Comparison of ENCODE assay signal across 1 cellular context in the genomic region with DNA sequence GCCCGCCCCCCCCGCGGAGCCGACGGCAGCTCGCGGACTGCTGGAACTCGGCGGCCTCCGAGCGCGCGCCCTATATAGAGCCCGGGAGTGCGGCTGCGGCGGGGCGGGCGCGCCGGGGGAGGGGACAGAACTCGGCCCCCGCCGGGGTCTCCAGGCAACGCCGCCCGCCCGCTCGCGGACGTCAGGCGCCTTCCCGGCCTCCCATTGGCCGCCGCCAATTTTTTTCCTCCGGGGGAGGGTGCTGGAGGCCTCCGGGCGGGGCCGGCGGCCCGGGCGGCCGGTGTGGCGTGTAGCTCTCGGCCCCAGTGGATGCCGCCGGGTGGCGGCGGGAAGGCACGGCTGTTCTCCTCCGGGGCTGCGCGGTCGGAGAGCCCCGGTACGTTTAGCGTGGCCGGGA.
TF ChIP-seq lines count a peak whose summit lies in the region.

A gene with protein sequence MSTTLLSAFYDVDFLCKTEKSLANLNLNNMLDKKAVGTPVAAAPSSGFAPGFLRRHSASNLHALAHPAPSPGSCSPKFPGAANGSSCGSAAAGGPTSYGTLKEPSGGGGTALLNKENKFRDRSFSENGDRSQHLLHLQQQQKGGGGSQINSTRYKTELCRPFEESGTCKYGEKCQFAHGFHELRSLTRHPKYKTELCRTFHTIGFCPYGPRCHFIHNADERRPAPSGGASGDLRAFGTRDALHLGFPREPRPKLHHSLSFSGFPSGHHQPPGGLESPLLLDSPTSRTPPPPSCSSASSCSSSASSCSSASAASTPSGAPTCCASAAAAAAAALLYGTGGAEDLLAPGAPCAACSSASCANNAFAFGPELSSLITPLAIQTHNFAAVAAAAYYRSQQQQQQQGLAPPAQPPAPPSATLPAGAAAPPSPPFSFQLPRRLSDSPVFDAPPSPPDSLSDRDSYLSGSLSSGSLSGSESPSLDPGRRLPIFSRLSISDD (minus strand): TSS at position 49 of the 397 bp plus-strand sequence. CDS start 291 bp downstream, outside the sequence.

TF ChIP-seq in WTC11, 78 proteins besides CTCF, POLR2A, EP300 and RAD21 (continued from another document):
- TF ChIP-seq, protein P1, sequence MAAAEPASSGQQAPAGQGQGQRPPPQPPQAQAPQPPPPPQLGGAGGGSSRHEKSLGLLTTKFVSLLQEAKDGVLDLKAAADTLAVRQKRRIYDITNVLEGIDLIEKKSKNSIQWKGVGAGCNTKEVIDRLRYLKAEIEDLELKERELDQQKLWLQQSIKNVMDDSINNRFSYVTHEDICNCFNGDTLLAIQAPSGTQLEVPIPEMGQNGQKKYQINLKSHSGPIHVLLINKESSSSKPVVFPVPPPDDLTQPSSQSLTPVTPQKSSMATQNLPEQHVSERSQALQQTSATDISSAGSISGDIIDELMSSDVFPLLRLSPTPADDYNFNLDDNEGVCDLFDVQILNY (CRISPR knock-in tag; IDR thresholded peaks at IDR 0.05) = 0 out of 2 replicates have a peak, but pooled peaks have one; percentile 29
- TF ChIP-seq, protein P2, sequence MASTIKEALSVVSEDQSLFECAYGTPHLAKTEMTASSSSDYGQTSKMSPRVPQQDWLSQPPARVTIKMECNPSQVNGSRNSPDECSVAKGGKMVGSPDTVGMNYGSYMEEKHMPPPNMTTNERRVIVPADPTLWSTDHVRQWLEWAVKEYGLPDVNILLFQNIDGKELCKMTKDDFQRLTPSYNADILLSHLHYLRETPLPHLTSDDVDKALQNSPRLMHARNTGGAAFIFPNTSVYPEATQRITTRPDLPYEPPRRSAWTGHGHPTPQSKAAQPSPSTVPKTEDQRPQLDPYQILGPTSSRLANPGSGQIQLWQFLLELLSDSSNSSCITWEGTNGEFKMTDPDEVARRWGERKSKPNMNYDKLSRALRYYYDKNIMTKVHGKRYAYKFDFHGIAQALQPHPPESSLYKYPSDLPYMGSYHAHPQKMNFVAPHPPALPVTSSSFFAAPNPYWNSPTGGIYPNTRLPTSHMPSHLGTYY (CRISPR knock-in tag; IDR thresholded peaks at IDR 0.05) = no peak
